In genomic region chr6:163412345-163412744, GRCh38 we compare ENCODE assay signal across 8 cellular contexts. TPM values are rescaled to one million over a fixed set of nuclear protein-coding genes. Genes with fewer than 3 reads are reported as not detected.
DNase-seq lines count a peak whose midpoint lies in the region; ATAC-seq and TF ChIP-seq lines count a peak whose summit lies in the region.

No MANE protein-coding gene starts in this region.

- H3K27me3 Mint-ChIP-seq in mesothelial cell of epicardium (ENCODE audit: low read depth), result no peaks in the 10 kb centered on the region

- no peaks in the 10 kb centered on the region for H3K9me3 ChIP-seq in cardiac muscle cell (ENCODE audit: low read depth)
- no peaks in the 10 kb centered on the region for H3K9me3 ChIP-seq in breast epithelium
- no peaks in the 10 kb centered on the region for H3K9me3 ChIP-seq in upper lobe of left lung

- H3K36me3 Mint-ChIP-seq in mesothelial cell of epicardium, result no peaks in the 10 kb centered on the region

- no peak for TF ChIP-seq EP300 in upper lobe of left lung (IDR thresholded peaks at IDR 0.05)

- H3K27ac ChIP-seq in cardiac muscle cell (peak overlapping the region; percentile 99), breast epithelium (peak overlapping the region; percentile 99 to 100), upper lobe of left lung (peak overlapping the region; percentile 97 to 100 (median 100))

- ATAC-seq in Right ventricle myocardium superior (ENCODE audit: poor library complexity) (no peak), upper lobe of left lung (ENCODE audit: low FRiP score in 2 of 2) (no peak), HG03045 (IDR thresholded peaks at IDR 0.05; ENCODE audit: unreplicated experiment) (no peak)

- intact Hi-C loops in Right ventricle myocardium superior (cut with DNase I), result loop anchor here (5.0 to 10.0 kb wide), 2 partner anchors 75 to 148 kb away; no protein-coding TSS in a partner anchor
- intact Hi-C loops in breast epithelium (cut with DNase I; ENCODE audit: low total_unique reads), result loop anchor here (10.0 kb wide), 1 partner anchor 228 kb away; no protein-coding TSS in a partner anchor

- DNase-seq in cardiac muscle cell (ENCODE audit: low read depth in 1 of 2, low spot score in 1 of 2) (no peak), Right ventricle myocardium superior (no peak), breast epithelium (ENCODE audit: low spot score in 2 of 2) (no peak), mesothelial cell of epicardium (ENCODE audit: low spot score in 2 of 2, unreplicated experiment in 2 of 2) (no peak), upper lobe of left lung (no peak), AG08396 (ENCODE audit: low spot score) (no peak), DMS79 treated with DMSO at 0.1 percent for 48 hours (lab: John Stamatoyannopoulos, UW) (no peak)

- H3K27me3 ChIP-seq in cardiac muscle cell (no peaks in the 10 kb centered on the region), breast epithelium (no peaks in the 10 kb centered on the region), upper lobe of left lung (no peaks in the 10 kb centered on the region)

- H3K36me3 ChIP-seq in cardiac muscle cell, result peaks cover 4% of the 10 kb centered on the region
- no peaks in the 10 kb centered on the region for H3K36me3 ChIP-seq in breast epithelium
- no peaks in the 10 kb centered on the region for H3K36me3 ChIP-seq in upper lobe of left lung

- H3K4me3 Mint-ChIP-seq in mesothelial cell of epicardium, result peak overlapping the region; percentile 77

- H3K9me3 Mint-ChIP-seq in mesothelial cell of epicardium, result no peaks in the 10 kb centered on the region

- 9 to 11% methylated on average over 2 of the region's 2 CpGs for WGBS in upper lobe of left lung, 2 donors

- H3K4me1 Mint-ChIP-seq in mesothelial cell of epicardium, result peaks cover 11% of the 10 kb centered on the region

- H3K4me1 ChIP-seq in cardiac muscle cell (ENCODE audit: low read depth), result peaks cover 4% of the 10 kb centered on the region
- no peaks in the 10 kb centered on the region for H3K4me1 ChIP-seq in breast epithelium
- H3K4me1 ChIP-seq in upper lobe of left lung, result peaks cover 6 to 14% (median 11%) of the 10 kb centered on the region in 4 donors

- no peak for TF ChIP-seq POLR2A in breast epithelium (IDR thresholded peaks at IDR 0.05)
- TF ChIP-seq POLR2A in upper lobe of left lung (IDR thresholded peaks at IDR 0.05), result no peak

- TF ChIP-seq CTCF in cardiac muscle cell (IDR thresholded peaks at IDR 0.05; ENCODE audit: low read depth, low read length) (no peak), breast epithelium (IDR thresholded peaks at IDR 0.05) (no peak), mesothelial cell of epicardium (IDR thresholded peaks at IDR 0.05; ENCODE audit: unreplicated experiment) (no peak), upper lobe of left lung (IDR thresholded peaks at IDR 0.05) (no peak)

- H3K4me3 ChIP-seq in cardiac muscle cell (peak overlapping the region; percentile 75), breast epithelium (peak overlapping the region; percentile 95 to 99 (median 97)), upper lobe of left lung (peak overlapping the region in 3 of 4 donors; percentile 66 to 93 (median 87))

- H3K27ac Mint-ChIP-seq in mesothelial cell of epicardium, result peak overlapping the region; percentile 88

RNA-seq across cellular contexts. Expression of gene QKI, which starts 2.2 kb away (rescaled TPM):
- total RNA-seq in cardiac muscle cell (217 and 503 TPM in 2 replicates), Right ventricle myocardium superior (477 TPM), breast epithelium (100 to 1,000 TPM; 158 to 304 (median 172) TPM), mesothelial cell of epicardium (129 to 138 TPM (median 133 TPM) in 3 replicates), upper lobe of left lung (100 to 1,000 TPM; 181 to 273 (median 226) TPM)
- polyA plus RNA-seq in cardiac muscle cell, result 148 and 289 TPM in 2 replicates
